Comparison of ENCODE assay signal across 19 cellular contexts in genomic region chr22:40419718-40420117, GRCh38. TPM values are rescaled to one million over a fixed set of nuclear protein-coding genes. Genes with fewer than 3 reads are reported as not detected.
DNase-seq lines count a peak whose midpoint lies in the region; ATAC-seq and TF ChIP-seq lines count a peak whose summit lies in the region.
"Had no signal": no experiment of that assay in that cellular context is flagged by ENCODE, and none has a peak within 500 bp of the region (broad histone marks: within the 10 kb centered on the region; RNA-seq: fewer than 3 reads in every experiment).

No MANE protein-coding gene starts in this region.

- H3K9me3 Mint-ChIP-seq in activated naive CD8-positive, alpha-beta T cell treated with anti-CD3 and anti-CD28 coated beads for 36 hours, result no peaks in the 10 kb centered on the region
- no peaks in the 10 kb centered on the region for H3K9me3 Mint-ChIP-seq in activated naive CD8-positive, alpha-beta T cell treated with anti-CD3 and anti-CD28 coated beads, Interleukin-2, amount 50 U/mL, for 24 hours
- H3K9me3 Mint-ChIP-seq in naive thymus-derived CD8-positive, alpha-beta T cell, result peaks cover 0 to 2% (median 0%) of the 10 kb centered on the region in 9 donors
- H3K9me3 Mint-ChIP-seq: CD4-positive, alpha-beta memory T cell; GM23338 had no signal

- H3K4me3 Mint-ChIP-seq in activated naive CD8-positive, alpha-beta T cell treated with anti-CD3 and anti-CD28 coated beads for 36 hours, result no peak overlapping the region
- H3K4me3 Mint-ChIP-seq in activated naive CD8-positive, alpha-beta T cell treated with anti-CD3 and anti-CD28 coated beads, Interleukin-2, amount 50 U/mL, for 24 hours, result no peak overlapping the region
- H3K4me3 Mint-ChIP-seq in naive thymus-derived CD8-positive, alpha-beta T cell, result peak overlapping the region in 6 of 10 donors; percentile 28 to 48 (median 36)
- H3K4me3 Mint-ChIP-seq: CD4-positive, alpha-beta memory T cell; GM23338 had no signal

- H3K9me2 ChIP-seq in Karpas-422 (replicated peaks; ENCODE audit: insufficient read depth, low read length), result no peaks in the 10 kb centered on the region

- H3K36me3 ChIP-seq in Karpas-422 (ENCODE audit: insufficient read depth, low read length) (peaks cover 18% of the 10 kb centered on the region), gastroesophageal sphincter (peaks cover 0 to 88% of the 10 kb centered on the region in 2 donors)

- H3K9ac ChIP-seq in Karpas-422 (ENCODE audit: low read length), result peak overlapping the region; percentile 32; the same call in 1 of the 2 replicates

- H3K4me2 ChIP-seq in Karpas-422 (ENCODE audit: low read depth, low read length, poor library complexity, severe bottlenecking), result no peak overlapping the region
- H3K4me2 ChIP-seq: A549, GM23338 had no signal

- H3K4me3 ChIP-seq in Karpas-422 (ENCODE audit: low read length) (no peak overlapping the region), gastroesophageal sphincter (no peak overlapping the region)
- H3K4me3 ChIP-seq: A549, GM23338 had no signal

- peaks cover 73% of the 10 kb centered on the region for H3K4me1 ChIP-seq in Karpas-422 (ENCODE audit: low read length)
- peaks cover 0 to 22% (median 5%) of the 10 kb centered on the region in 3 donors for H3K4me1 ChIP-seq in gastroesophageal sphincter
- H3K4me1 ChIP-seq: A549 had no signal

- no peaks in the 10 kb centered on the region for H4K20me1 ChIP-seq in Karpas-422 (ENCODE audit: insufficient read depth, low read depth, low read length)

- no peak for DNase-seq in activated naive CD8-positive, alpha-beta T cell treated with anti-CD3 and anti-CD28 coated beads for 36 hours
- DNase-seq in activated naive CD8-positive, alpha-beta T cell treated with anti-CD3 and anti-CD28 coated beads, Interleukin-2, amount 50 U/mL, for 24 hours, result no peak
- no peak for DNase-seq in Karpas-422
- no peak for DNase-seq in naive thymus-derived CD8-positive, alpha-beta T cell
- no peak for DNase-seq in NCI-H1930 (lab: John Stamatoyannopoulos, UW)
- DNase-seq: CD4-positive, alpha-beta memory T cell; DND-41; GF-D8; KBM-7; NCI-H1092; NCI-H1694; NCI-H2171; NCI-H446 treated with DMSO at 0.1 percent for 48 hours; NCI-H748 treated with DMSO at 0.1 percent for 48 hours had no signal

- TF ChIP-seq EP300 in gastroesophageal sphincter (IDR thresholded peaks at IDR 0.05), result no peak

- ATAC-seq in activated naive CD8-positive, alpha-beta T cell treated with anti-CD3 and anti-CD28 coated beads, Interleukin-2, amount 50 U/mL, for 24 hours, result no peak
- ATAC-seq in naive thymus-derived CD8-positive, alpha-beta T cell, result no peak
- ATAC-seq in gastroesophageal sphincter, result no peak
- ATAC-seq in HG03469 (IDR thresholded peaks at IDR 0.05; ENCODE audit: unreplicated experiment), result no peak
- ATAC-seq: A549, GM23338, Panc1 had no signal

- TF ChIP-seq CTCF in gastroesophageal sphincter (IDR thresholded peaks at IDR 0.05), result no peak

- H3K27me3 ChIP-seq in Karpas-422 (ENCODE audit: low read length), result no peaks in the 10 kb centered on the region
- no peaks in the 10 kb centered on the region for H3K27me3 ChIP-seq in gastroesophageal sphincter

- H3K9me3 ChIP-seq in Karpas-422 (ENCODE audit: low read length), result no peaks in the 10 kb centered on the region
- no peaks in the 10 kb centered on the region for H3K9me3 ChIP-seq in gastroesophageal sphincter
- H3K9me3 ChIP-seq: A549 had no signal

- H3K36me3 Mint-ChIP-seq in activated naive CD8-positive, alpha-beta T cell treated with anti-CD3 and anti-CD28 coated beads for 36 hours, result peaks cover 26% of the 10 kb centered on the region
- H3K36me3 Mint-ChIP-seq in activated naive CD8-positive, alpha-beta T cell treated with anti-CD3 and anti-CD28 coated beads, Interleukin-2, amount 50 U/mL, for 24 hours (ENCODE audit: low read depth), result peaks cover 33% of the 10 kb centered on the region
- H3K36me3 Mint-ChIP-seq in naive thymus-derived CD8-positive, alpha-beta T cell, result peaks cover 1 to 72% (median 5%) of the 10 kb centered on the region in 3 donors

- TF ChIP-seq POLR2A in gastroesophageal sphincter (IDR thresholded peaks at IDR 0.05), result no peak

- H3K79me2 ChIP-seq in Karpas-422 (ENCODE audit: low read length), result no peaks in the 10 kb centered on the region; the same call in 1 of the 2 replicates

- no peak overlapping the region for H2AFZ ChIP-seq in Karpas-422 (ENCODE audit: low read length)
- H2AFZ ChIP-seq: GM23338 had no signal

- POLR2A ChIA-PET in naive thymus-derived CD8-positive, alpha-beta T cell (lab: Charles Lee), result interaction anchor here (0.5 to 2.5 kb wide), 7 partner anchors 10 to 893 kb away, joined by 3 to 11 read pairs (median 3); no protein-coding TSS in a partner anchor

- peaks cover 23% of the 10 kb centered on the region for H3K4me1 Mint-ChIP-seq in activated naive CD8-positive, alpha-beta T cell treated with anti-CD3 and anti-CD28 coated beads for 36 hours
- peaks cover 29% of the 10 kb centered on the region for H3K4me1 Mint-ChIP-seq in activated naive CD8-positive, alpha-beta T cell treated with anti-CD3 and anti-CD28 coated beads, Interleukin-2, amount 50 U/mL, for 24 hours
- peaks cover 39 to 67% (median 49%) of the 10 kb centered on the region in 4 donors for H3K4me1 Mint-ChIP-seq in naive thymus-derived CD8-positive, alpha-beta T cell
- H3K4me1 Mint-ChIP-seq: GM23338 had no signal

- H3K27ac ChIP-seq in Karpas-422 (ENCODE audit: low read length) (peak overlapping the region; percentile 100), gastroesophageal sphincter (no peak overlapping the region)
- H3K27ac ChIP-seq: A549 had no signal

- H3K27ac Mint-ChIP-seq in activated naive CD8-positive, alpha-beta T cell treated with anti-CD3 and anti-CD28 coated beads for 36 hours, result peak overlapping the region; percentile 5
- H3K27ac Mint-ChIP-seq in activated naive CD8-positive, alpha-beta T cell treated with anti-CD3 and anti-CD28 coated beads, Interleukin-2, amount 50 U/mL, for 24 hours, result no peak overlapping the region
- H3K27ac Mint-ChIP-seq in naive thymus-derived CD8-positive, alpha-beta T cell, result peak overlapping the region in 8 of 10 donors; percentile 26 to 90 (median 72)
- H3K27ac Mint-ChIP-seq: GM23338 had no signal

- 93% methylated on average over 2 of the region's 8 CpGs; no CpG with 5 or more reads in 1 of the 2 donors for WGBS in gastroesophageal sphincter (ENCODE audit: low coverage in 1 of 2), 2 donors

- no peaks in the 10 kb centered on the region for H3K27me3 Mint-ChIP-seq in activated naive CD8-positive, alpha-beta T cell treated with anti-CD3 and anti-CD28 coated beads for 36 hours
- no peaks in the 10 kb centered on the region for H3K27me3 Mint-ChIP-seq in activated naive CD8-positive, alpha-beta T cell treated with anti-CD3 and anti-CD28 coated beads, Interleukin-2, amount 50 U/mL, for 24 hours
- no peaks in the 10 kb centered on the region for H3K27me3 Mint-ChIP-seq in naive thymus-derived CD8-positive, alpha-beta T cell
- H3K27me3 Mint-ChIP-seq: CD4-positive, alpha-beta memory T cell had no signal

RNA-seq across cellular contexts. Expression of gene SGSM3, which starts 49.3 kb away (rescaled TPM):
- 10 to 100 TPM; 37.6 to 41.4 TPM for total RNA-seq in activated naive CD8-positive, alpha-beta T cell treated with anti-CD3 and anti-CD28 coated beads for 36 hours
- 108 and 251 TPM in 2 replicates for total RNA-seq in Karpas-422 (2014; rRNA removed; shearing (Covaris generic); ENCODE audit: low replicate concordance)
- 100 to 1,000 TPM; 117 to 118 TPM for total RNA-seq in naive thymus-derived CD8-positive, alpha-beta T cell
- polyA plus RNA-seq in naive thymus-derived CD8-positive, alpha-beta T cell, result 10 to 100 TPM; 53.3 to 63.3 (median 62.0) TPM
- 10 to 100 TPM; 36.6 to 46.3 (median 40.6) TPM for total RNA-seq in gastroesophageal sphincter

Comparison
In these comparisons a context has a peak if more than half of its experiments do, and no peak if none do; other contexts are left out.
1. H3K4me3 Mint-ChIP-seq: peak in naive thymus-derived CD8-positive, alpha-beta T cell (6 of 10); none in activated naive CD8-positive, alpha-beta T cell treated with anti-CD3 and anti-CD28 coated beads for 36 hours (single experiment) and activated naive CD8-positive, alpha-beta T cell treated with anti-CD3 and anti-CD28 coated beads, Interleukin-2, amount 50 U/mL, for 24 hours (single experiment).